1 cellular context compared by ENCODE assay signal in genomic region chr19:12715102-12715501, GRCh38.
TF ChIP-seq lines count a peak whose summit lies in the region.

No MANE protein-coding gene starts in this region.

TF ChIP-seq in IMR-90, 13 proteins besides CTCF, POLR2A, EP300 and RAD21 (continued from another document):
- TF ChIP-seq RFX5 (IDR thresholded peaks at IDR 0.05; ENCODE audit: low read depth, low read length), result no peak
- no peak for TF ChIP-seq NFE2L2 (IDR thresholded peaks at IDR 0.05; ENCODE audit: low read depth, low read length)
